17 cellular contexts compared by ENCODE assay signal in the genomic region with DNA sequence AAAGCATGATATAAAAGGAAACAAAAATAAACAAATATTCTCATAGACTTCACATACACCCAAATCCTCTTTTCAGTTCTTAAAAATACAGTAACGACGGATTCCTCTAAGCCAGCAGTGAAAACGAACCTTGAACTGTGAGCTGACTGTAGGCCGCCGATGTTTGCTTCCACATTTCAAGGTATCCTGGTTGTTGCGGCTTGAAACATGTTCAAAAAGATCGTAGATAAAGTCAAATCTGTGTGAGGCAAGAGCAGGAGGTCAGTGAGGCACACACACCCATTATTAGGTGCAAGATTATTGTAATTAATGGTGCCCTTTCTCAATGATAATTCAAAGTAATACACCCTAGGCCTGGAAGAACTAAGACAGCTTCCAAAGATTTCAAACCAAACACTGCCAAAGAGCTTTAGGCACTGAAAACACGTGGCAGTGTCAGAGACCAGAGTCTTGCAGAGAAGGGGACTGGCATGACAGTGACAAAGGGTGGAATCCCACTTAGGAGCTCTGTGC.
DNase-seq lines count a peak whose midpoint lies in the region; ATAC-seq and TF ChIP-seq lines count a peak whose summit lies in the region.
"Had no signal": no experiment of that assay in that cellular context is flagged by ENCODE, and none has a peak within 500 bp of the region (broad histone marks: within the 10 kb centered on the region; RNA-seq: fewer than 3 reads in every experiment).

No MANE protein-coding gene starts in this region.

- no peak overlapping the region for H4K5ac ChIP-seq in IMR-90 (ENCODE audit: low read depth, low read length)

- H3K36me3 ChIP-seq in IMR-90 (ENCODE audit: control insufficient read depth, insufficient read depth, low read length): peaks cover 53% of the 10 kb centered on the region

- peak overlapping the region in 1 of 2 experiments; percentile 1; a peak in 1 of 4 replicates for H4K8ac ChIP-seq in IMR-90 (ENCODE audit: low read depth in 2 of 2, low read length in 2 of 2)

- no peak overlapping the region for H3K4me2 ChIP-seq in IMR-90 (ENCODE audit: low read depth, low read length)

- no peak for TF ChIP-seq POLR2A in IMR-90 (IDR thresholded peaks at IDR 0.05; ENCODE audit: low read depth, low read length)

- H2BK15ac ChIP-seq in IMR-90 (ENCODE audit: low read depth, low read length): no peak overlapping the region

- no peak overlapping the region for H3K9ac ChIP-seq in IMR-90 (ENCODE audit: low read depth, low read length)

- no peak overlapping the region for H3K56ac ChIP-seq in IMR-90 (ENCODE audit: extremely low read depth, insufficient read depth, low read length)

- H3K36me3 Mint-ChIP-seq in chondrocyte (ENCODE audit: low read depth): peaks cover 32% of the 10 kb centered on the region
- H3K36me3 Mint-ChIP-seq in nephron progenitor cell (ENCODE audit: low read depth): peaks cover 77% of the 10 kb centered on the region
- H3K36me3 Mint-ChIP-seq: CD4-positive, CD25-positive, alpha-beta regulatory T cell had no signal

- no peak overlapping the region for H4K91ac ChIP-seq in IMR-90 (ENCODE audit: insufficient read depth, low read depth, low read length)

- CTCF ChIA-PET in IMR-90 (lab: Yijun Ruan, JAX): interaction anchor here (0.7 kb wide), 1 partner anchor 432 kb away, joined by 4 read pairs; no protein-coding TSS in a partner anchor

- H3K9me3 Mint-ChIP-seq in chondrocyte (ENCODE audit: low read depth) (no peaks in the 10 kb centered on the region), nephron progenitor cell (no peaks in the 10 kb centered on the region)
- H3K9me3 Mint-ChIP-seq: CD4-positive, CD25-positive, alpha-beta regulatory T cell had no signal

- H3K27ac ChIP-seq in IMR-90 (ENCODE audit: insufficient read depth, low read length): no peak overlapping the region

- H2AK9ac ChIP-seq in IMR-90 (replicated peaks; ENCODE audit: low read depth, low read length, poor library complexity): no peak overlapping the region

- H2BK5ac ChIP-seq in IMR-90 (ENCODE audit: low read depth, low read length, poor library complexity, severe bottlenecking): no peak overlapping the region

- no peaks in the 10 kb centered on the region for H3K9me3 ChIP-seq in IMR-90 (ENCODE audit: control insufficient read depth, insufficient read depth, low read length)
- H3K9me3 ChIP-seq: MG63 had no signal

- H3K27me3 ChIP-seq in IMR-90 (ENCODE audit: control insufficient read depth, insufficient read depth, low read length): no peaks in the 10 kb centered on the region
- H3K27me3 ChIP-seq: MG63 had no signal

- H2AFZ ChIP-seq in IMR-90 (replicated peaks; ENCODE audit: low read length, poor library complexity): no peak overlapping the region

- no peaks in the 10 kb centered on the region for H3K27me3 Mint-ChIP-seq in chondrocyte (ENCODE audit: low read depth)
- H3K27me3 Mint-ChIP-seq in nephron progenitor cell (ENCODE audit: low read depth, poor library complexity): no peaks in the 10 kb centered on the region
- H3K27me3 Mint-ChIP-seq: B cell; CD4-positive, CD25-positive, alpha-beta regulatory T cell had no signal

- no peaks in the 10 kb centered on the region; the same call in 1 of the 2 replicates for H4K20me1 ChIP-seq in IMR-90 (ENCODE audit: insufficient read depth, low read length)

- DNase-seq in IMR-90: no peak
- no peak for DNase-seq in chondrocyte (ENCODE audit: low spot score)
- no peak for DNase-seq in nephron progenitor cell
- DNase-seq in NOMO-1 (lab: John Stamatoyannopoulos, UW; ENCODE audit: unreplicated experiment in 2 of 2): no peak
- DNase-seq in T1000 (lab: John Stamatoyannopoulos, UW): no peak
- DNase-seq in GF-D8 (lab: John Stamatoyannopoulos, UW): no peak
- DNase-seq: Calu3; CD4-positive, CD25-positive, alpha-beta regulatory T cell; MG63; NCI-H1092; NCI-H146; NCI-H2081; NCI-H524 treated with DMSO at 0.1 percent for 48 hours; SHP77 had no signal

- BruUV-seq in IMR-90 (replicated peaks; lab: Mats Ljungman, UMichigan): no TSS peak

- peaks cover 4% of the 10 kb centered on the region for H3K9me1 ChIP-seq in IMR-90 (ENCODE audit: insufficient read depth, low read length)

- H3K23ac ChIP-seq in IMR-90 (ENCODE audit: low read depth, low read length): peak overlapping the region; percentile 68

- ATAC-seq in IMR-90 (ENCODE audit: low read depth) (no peak), HG02981 (IDR thresholded peaks at IDR 0.05; ENCODE audit: unreplicated experiment) (no peak)
- ATAC-seq: SK-N-SH treated with all-trans-retinoic acid at 6 μM for 48 hours had no signal

- WGBS in IMR-90 (ENCODE audit: extremely low coverage in 2 of 2, insufficient read length in 1 of 2), 2 experiments: 17% methylated on average over 1 of the region's 8 CpGs; no CpG with 5 or more reads in 1 of the 2 experiments

- dilution Hi-C loops in IMR-90 (cut with HindIII; ENCODE audit: low sequenced_read_pairs, unreplicated experiment): no loop called here

- H3K4me1 ChIP-seq in IMR-90 (ENCODE audit: control insufficient read depth, insufficient read depth, low read length): 0 out of 2 replicates have a peak, but pooled peaks cover 1% of the 10 kb centered on the region

- TF ChIP-seq RAD21 in IMR-90 (IDR thresholded peaks at IDR 0.05; ENCODE audit: low read length): no peak

- no peak overlapping the region for H2AK5ac ChIP-seq in IMR-90 (ENCODE audit: low read depth, low read length)

- POLR2A ChIA-PET in IMR-90 (lab: Charles Lee; ENCODE audit: unreplicated experiment): no interaction called here

- H3K4me3 Mint-ChIP-seq in chondrocyte (ENCODE audit: unreplicated experiment): no peak overlapping the region
- no peak overlapping the region for H3K4me3 Mint-ChIP-seq in nephron progenitor cell
- H3K4me3 Mint-ChIP-seq: B cell; CD4-positive, CD25-positive, alpha-beta regulatory T cell had no signal

- in situ Hi-C loops in IMR-90 (cut with MboI; ENCODE audit: low sequenced_read_pairs): no loop called here

- no peak overlapping the region for H3K4me3 ChIP-seq in IMR-90 (ENCODE audit: insufficient read depth, low read depth, low read length)
- H3K4me3 ChIP-seq: MG63 had no signal

- peaks cover 31 to 37% of the 10 kb centered on the region in 2 experiments for H3K79me1 ChIP-seq in IMR-90 (ENCODE audit: low read depth in 1 of 2, low read length in 2 of 2)

- TF ChIP-seq CTCF in IMR-90 (conservative IDR thresholded peaks at IDR 0.05; ENCODE audit: low read depth, low read length) (no peak), chondrocyte (IDR thresholded peaks at IDR 0.05) (no peak), nephron progenitor cell (IDR thresholded peaks at IDR 0.05) (no peak)

- no peak overlapping the region for H2BK120ac ChIP-seq in IMR-90 (ENCODE audit: low read depth, low read length)

- no peak overlapping the region for H3K14ac ChIP-seq in IMR-90 (replicated peaks; ENCODE audit: low read depth, low read length)

- no peak overlapping the region for H3K4ac ChIP-seq in IMR-90 (ENCODE audit: low read depth, low read length)

- intact Hi-C loops in IMR-90 (cut with micrococcal nuclease): no loop called here

- H3K4me1 Mint-ChIP-seq in chondrocyte (ENCODE audit: low read depth): peaks cover 11% of the 10 kb centered on the region
- peaks cover 29% of the 10 kb centered on the region for H3K4me1 Mint-ChIP-seq in nephron progenitor cell

- H3K18ac ChIP-seq in IMR-90 (ENCODE audit: low read depth, low read length): no peak overlapping the region

- no peak overlapping the region for H2BK20ac ChIP-seq in IMR-90 (ENCODE audit: low read depth, low read length)

- H3K27ac Mint-ChIP-seq in chondrocyte (ENCODE audit: unreplicated experiment) (peak overlapping the region; percentile 49), nephron progenitor cell (peak overlapping the region; percentile 96)
- H3K27ac Mint-ChIP-seq: B cell; CD4-positive, CD25-positive, alpha-beta regulatory T cell had no signal

TF ChIP-seq in IMR-90, 13 proteins besides CTCF, POLR2A, EP300 and RAD21:
- TF ChIP-seq MXI1 (IDR thresholded peaks at IDR 0.05; ENCODE audit: borderline replicate concordance, low read depth, low read length): no peak
- no peak for TF ChIP-seq MAZ (IDR thresholded peaks at IDR 0.05; ENCODE audit: borderline replicate concordance, low read depth, low read length)
- TF ChIP-seq NFE2L2 (IDR thresholded peaks at IDR 0.05; ENCODE audit: low read depth, low read length): no peak
- TF ChIP-seq, protein P1, sequence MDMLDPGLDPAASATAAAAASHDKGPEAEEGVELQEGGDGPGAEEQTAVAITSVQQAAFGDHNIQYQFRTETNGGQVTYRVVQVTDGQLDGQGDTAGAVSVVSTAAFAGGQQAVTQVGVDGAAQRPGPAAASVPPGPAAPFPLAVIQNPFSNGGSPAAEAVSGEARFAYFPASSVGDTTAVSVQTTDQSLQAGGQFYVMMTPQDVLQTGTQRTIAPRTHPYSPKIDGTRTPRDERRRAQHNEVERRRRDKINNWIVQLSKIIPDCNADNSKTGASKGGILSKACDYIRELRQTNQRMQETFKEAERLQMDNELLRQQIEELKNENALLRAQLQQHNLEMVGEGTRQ (IDR thresholded peaks at IDR 0.05; ENCODE audit: low read depth, low read length): no peak
- TF ChIP-seq FOS (IDR thresholded peaks at IDR 0.05; ENCODE audit: low read depth, low read length): no peak
- no peak for TF ChIP-seq SMC3 (IDR thresholded peaks at IDR 0.05; ENCODE audit: low read depth, low read length)
- no peak for TF ChIP-seq CEBPB (IDR thresholded peaks at IDR 0.05; ENCODE audit: low read depth, low read length)
- no peak for TF ChIP-seq MAFK (IDR thresholded peaks at IDR 0.05; ENCODE audit: low read depth, low read length)
- no peak for TF ChIP-seq CHD1 (IDR thresholded peaks at IDR 0.05; ENCODE audit: low read depth, low read length)
- TF ChIP-seq RCOR1 (IDR thresholded peaks at IDR 0.05; ENCODE audit: insufficient replicate concordance, low read length): no peak
- TF ChIP-seq RFX5 (IDR thresholded peaks at IDR 0.05; ENCODE audit: low read depth, low read length): no peak
- no peak for TF ChIP-seq ELK1 (IDR thresholded peaks at IDR 0.05; ENCODE audit: borderline replicate concordance, low read depth, low read length)
- TF ChIP-seq BHLHE40 (IDR thresholded peaks at IDR 0.05; ENCODE audit: low read depth, low read length): no peak
